16 cellular contexts compared by ENCODE assay signal in the genomic region with DNA sequence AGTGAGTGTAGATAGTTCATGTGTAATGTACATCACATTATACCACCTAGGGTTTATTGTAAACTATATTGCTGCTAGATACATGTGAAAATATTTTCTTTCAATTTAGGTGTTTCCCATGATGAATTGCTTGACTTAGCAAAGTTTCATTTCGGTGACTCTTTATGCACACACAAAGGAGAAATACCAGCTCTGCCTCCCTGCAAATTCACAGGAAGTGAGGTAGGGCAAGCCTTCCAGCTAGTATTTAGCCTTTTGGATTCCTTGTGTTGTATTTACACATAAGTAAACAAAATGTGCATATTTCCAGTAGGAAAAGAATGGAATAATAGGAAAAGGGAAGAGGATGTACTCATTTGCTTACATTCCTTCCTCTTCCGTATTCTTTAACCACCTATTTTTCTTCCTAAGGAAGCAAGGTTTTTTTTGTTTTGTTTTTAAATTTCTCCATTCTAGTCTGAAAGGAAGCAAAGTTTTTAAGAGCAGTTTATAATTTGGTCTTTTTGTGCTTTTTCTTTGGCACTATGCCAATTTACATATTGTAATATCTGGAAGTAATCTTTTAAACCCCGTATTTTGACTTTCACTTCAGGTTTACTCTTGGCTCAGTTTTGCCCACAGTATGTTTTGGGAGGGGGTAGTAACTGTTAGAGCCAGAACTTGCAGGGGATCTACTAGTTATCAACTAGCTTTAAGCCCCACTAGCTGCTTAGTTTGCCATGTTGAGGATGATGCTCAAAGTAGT. TPM values are rescaled to one million over a fixed set of nuclear protein-coding genes. Genes with fewer than 3 reads are reported as not detected.
DNase-seq lines count a peak whose midpoint lies in the region; ATAC-seq and TF ChIP-seq lines count a peak whose summit lies in the region.
"Had no signal": no experiment of that assay in that cellular context is flagged by ENCODE, and none has a peak within 500 bp of the region (broad histone marks: within the 10 kb centered on the region; RNA-seq: fewer than 3 reads in every experiment).

No MANE protein-coding gene starts in this region.

- no peak for TF ChIP-seq POLR2A in IMR-90 (IDR thresholded peaks at IDR 0.05; ENCODE audit: low read depth, low read length)

- no peaks in the 10 kb centered on the region for H3K9me3 Mint-ChIP-seq in central memory CD8-positive, alpha-beta T cell

- ATAC-seq in IMR-90 (ENCODE audit: low read depth): peak; percentile 61; the same call in 1 of the 2 replicates
- no peak for ATAC-seq in central memory CD8-positive, alpha-beta T cell (replicated peaks; ENCODE audit: extremely low read depth, poor library complexity, severe bottlenecking)
- no peak for ATAC-seq in HG02588 (IDR thresholded peaks at IDR 0.05; ENCODE audit: unreplicated experiment)

- POLR2A ChIA-PET in IMR-90 (lab: Charles Lee; ENCODE audit: unreplicated experiment): interaction anchor here (0.7 kb wide), 1 partner anchor 59 kb away, joined by 4 read pairs; no protein-coding TSS in a partner anchor

- H3K9ac ChIP-seq in mammary epithelial cell (ENCODE audit: insufficient read depth, low read length) (no peak overlapping the region), IMR-90 (ENCODE audit: low read depth, low read length) (no peak overlapping the region)

- H3K14ac ChIP-seq in IMR-90 (replicated peaks; ENCODE audit: low read depth, low read length): no peak overlapping the region

- peaks cover 2% of the 10 kb centered on the region for H4K20me1 ChIP-seq in mammary epithelial cell (ENCODE audit: insufficient read depth, low read length)
- H4K20me1 ChIP-seq in IMR-90 (ENCODE audit: insufficient read depth, low read length): peaks cover 4% of the 10 kb centered on the region; the same call in 1 of the 2 replicates

- H3K79me2 ChIP-seq in mammary epithelial cell (ENCODE audit: insufficient read depth, low read length): peaks cover 16% of the 10 kb centered on the region

- no peak overlapping the region for H2BK120ac ChIP-seq in IMR-90 (ENCODE audit: low read depth, low read length)

- no peak overlapping the region for H2BK15ac ChIP-seq in IMR-90 (ENCODE audit: low read depth, low read length)

- no peak overlapping the region for H2AK5ac ChIP-seq in IMR-90 (ENCODE audit: low read depth, low read length)

- H3K9me1 ChIP-seq in IMR-90 (ENCODE audit: insufficient read depth, low read length): no peaks in the 10 kb centered on the region

- peaks cover 8 to 22% of the 10 kb centered on the region in 2 experiments; a peak in 3 of 4 replicates for H3K79me1 ChIP-seq in IMR-90 (ENCODE audit: low read depth in 1 of 2, low read length in 2 of 2)

- WGBS in mammary epithelial cell (ENCODE audit: low coverage, missing lambda C conversion rate): 71% methylated on average over 3 of the region's 3 CpGs
- no CpG with 5 or more reads among the region's 3 CpGs for WGBS in IMR-90 (ENCODE audit: extremely low coverage in 2 of 2, insufficient read length in 1 of 2), 2 experiments

- BruUV-seq in mammary epithelial cell (replicated peaks; lab: Mats Ljungman, UMichigan) (no TSS peak), IMR-90 (replicated peaks; lab: Mats Ljungman, UMichigan) (no TSS peak)

- DNase-seq in T47D (ENCODE audit: low read depth in 1 of 2, low spot score in 1 of 2): peak; percentile 12 to 62
- DNase-seq in mammary epithelial cell: no peak
- no peak for DNase-seq in IMR-90
- DNase-seq in central memory CD8-positive, alpha-beta T cell (ENCODE audit: low spot score in 2 of 2): no peak
- DNase-seq in NCI-H1105 treated with DMSO at 0.1 percent for 48 hours (lab: John Stamatoyannopoulos, UW): no peak
- no peak for DNase-seq in NCI-H2196 (lab: John Stamatoyannopoulos, UW; ENCODE audit: unreplicated experiment)
- DNase-seq: activated CD4-positive, CD25-positive, alpha-beta regulatory T cell treated with anti-CD3 and anti-CD28 coated beads, Interleukin-2, amount 50 U/mL, for 72 hours; amniotic stem cell; NCI-H1092 treated with DMSO at 0.1 percent for 48 hours; NCI-H2171 treated with DMSO at 0.1 percent for 48 hours; stimulated activated CD4-positive, alpha-beta T cell treated with anti-CD3 and anti-CD28 coated beads, Interleukin-2, amount 100 ng/mL, for 24 hours; T-helper 2 cell; testis had no signal

- peaks cover 44% of the 10 kb centered on the region for H3K36me3 ChIP-seq in mammary epithelial cell (ENCODE audit: insufficient read depth, low read length)
- peaks cover 45% of the 10 kb centered on the region for H3K36me3 ChIP-seq in IMR-90 (ENCODE audit: control insufficient read depth, insufficient read depth, low read length)

- H2BK20ac ChIP-seq in IMR-90 (ENCODE audit: low read depth, low read length): no peak overlapping the region

- CTCF ChIA-PET in mammary epithelial cell (lab: Charles Lee; ENCODE audit: low non-redundant PET) (no interaction called here), IMR-90 (lab: Yijun Ruan, JAX) (no interaction called here)

- H3K4me1 ChIP-seq in mammary epithelial cell (ENCODE audit: insufficient read depth, low read length) (no peaks in the 10 kb centered on the region), IMR-90 (ENCODE audit: control insufficient read depth, insufficient read depth, low read length) (no peaks in the 10 kb centered on the region)
- H3K4me1 ChIP-seq: testis had no signal

- no peaks in the 10 kb centered on the region for H3K27me3 ChIP-seq in mammary epithelial cell (ENCODE audit: insufficient read depth, low read length)
- no peaks in the 10 kb centered on the region for H3K27me3 ChIP-seq in IMR-90 (ENCODE audit: control insufficient read depth, insufficient read depth, low read length)
- H3K27me3 ChIP-seq: testis had no signal

- no peak overlapping the region for H4K8ac ChIP-seq in IMR-90 (ENCODE audit: low read depth in 2 of 2, low read length in 2 of 2)

- in situ Hi-C loops in T47D (cut with HindIII; ENCODE audit: low pct_unique_long_range_greater_than_20kb, low sequenced_read_pairs) (no loop called here), mammary epithelial cell (cut with MboI; ENCODE audit: low sequenced_read_pairs in 2 of 2) (no loop called here), IMR-90 (cut with MboI; ENCODE audit: low sequenced_read_pairs) (no loop called here)

- H2BK5ac ChIP-seq in IMR-90 (ENCODE audit: low read depth, low read length, poor library complexity, severe bottlenecking): no peak overlapping the region

- H3K4ac ChIP-seq in IMR-90 (ENCODE audit: low read depth, low read length): no peak overlapping the region

- peaks cover 6% of the 10 kb centered on the region for H3K4me1 Mint-ChIP-seq in central memory CD8-positive, alpha-beta T cell

- no peak for TF ChIP-seq CTCF in mammary epithelial cell (conservative IDR thresholded peaks at IDR 0.05 in 1 of 2, IDR thresholded peaks at IDR 0.05 in 1 of 2; ENCODE audit: extremely low read depth in 1 of 2, insufficient read depth in 1 of 2, low read depth in 1 of 2, low read length in 2 of 2)
- no peak for TF ChIP-seq CTCF in IMR-90 (conservative IDR thresholded peaks at IDR 0.05; ENCODE audit: low read depth, low read length)

- H3K36me3 Mint-ChIP-seq in central memory CD8-positive, alpha-beta T cell (ENCODE audit: insufficient read depth): peaks cover 85% of the 10 kb centered on the region

- H3K27me3 Mint-ChIP-seq in central memory CD8-positive, alpha-beta T cell: no peaks in the 10 kb centered on the region

- H3K23ac ChIP-seq in IMR-90 (ENCODE audit: low read depth, low read length): no peak overlapping the region

- H3K9me3 ChIP-seq in mammary epithelial cell (replicated peaks; ENCODE audit: insufficient read depth, low read length) (no peaks in the 10 kb centered on the region), IMR-90 (ENCODE audit: control insufficient read depth, insufficient read depth, low read length) (no peaks in the 10 kb centered on the region)
- H3K9me3 ChIP-seq: testis had no signal

- no peak overlapping the region for H3K56ac ChIP-seq in IMR-90 (ENCODE audit: extremely low read depth, insufficient read depth, low read length)

- intact Hi-C loops in mammary epithelial cell (cut with micrococcal nuclease): no loop called here
- intact Hi-C loops in IMR-90 (cut with micrococcal nuclease): no loop called here

- H3K27ac Mint-ChIP-seq in central memory CD8-positive, alpha-beta T cell (ENCODE audit: low read depth): peak overlapping the region; percentile 44

- dilution Hi-C loops in mammary epithelial cell (cut with HindIII; ENCODE audit: low sequenced_read_pairs): loop anchor here (5.0 kb wide), 1 partner anchor 35 kb away; a partner anchor contains a TSS
- dilution Hi-C loops in IMR-90 (cut with HindIII; ENCODE audit: low sequenced_read_pairs, unreplicated experiment): no loop called here

- H2AK9ac ChIP-seq in IMR-90 (replicated peaks; ENCODE audit: low read depth, low read length, poor library complexity): no peak overlapping the region

- no peak overlapping the region for H3K18ac ChIP-seq in IMR-90 (ENCODE audit: low read depth, low read length)

- no peak for TF ChIP-seq RAD21 in IMR-90 (IDR thresholded peaks at IDR 0.05; ENCODE audit: low read length)

- H4K91ac ChIP-seq in IMR-90 (ENCODE audit: insufficient read depth, low read depth, low read length): no peak overlapping the region

- no peak overlapping the region for H3K4me3 Mint-ChIP-seq in central memory CD8-positive, alpha-beta T cell

- H2AFZ ChIP-seq in mammary epithelial cell (ENCODE audit: low read depth, low read length): no peak overlapping the region
- H2AFZ ChIP-seq in IMR-90 (replicated peaks; ENCODE audit: low read length, poor library complexity): no peak overlapping the region

- H3K4me3 ChIP-seq in mammary epithelial cell (replicated peaks in 1 of 3; ENCODE audit: insufficient read depth in 1 of 3, low read depth in 2 of 3, low read length in 3 of 3) (no peak overlapping the region), IMR-90 (ENCODE audit: insufficient read depth, low read depth, low read length) (no peak overlapping the region)
- H3K4me3 ChIP-seq: testis had no signal

- H3K27ac ChIP-seq in mammary epithelial cell (ENCODE audit: insufficient read depth, low read depth, low read length) (no peak overlapping the region), IMR-90 (ENCODE audit: insufficient read depth, low read length) (no peak overlapping the region), temporal lobe (ENCODE audit: low read depth, low read length) (peak overlapping the region; percentile 65)
- H3K27ac ChIP-seq: RWPE1, testis had no signal

- H3K4me2 ChIP-seq in mammary epithelial cell (ENCODE audit: insufficient read depth, low read depth, low read length): no peak overlapping the region
- no peak overlapping the region for H3K4me2 ChIP-seq in IMR-90 (ENCODE audit: low read depth, low read length)

- no peak overlapping the region for H4K5ac ChIP-seq in IMR-90 (ENCODE audit: low read depth, low read length)

RNA-seq across cellular contexts. Expression of a gene that starts 10.4 kb away (rescaled TPM):
- 10 to 100 TPM; 48.7 to 49.1 TPM for total RNA-seq in mammary epithelial cell
- polyA plus RNA-seq in mammary epithelial cell: 60.4 TPM
- 46.9 TPM for polyA minus RNA-seq in mammary epithelial cell
- total RNA-seq in IMR-90 (2012; rRNA removed): 66.7 and 72.8 TPM in 2 replicates
- 43.3 and 50.4 TPM in 2 replicates for polyA plus RNA-seq in IMR-90 (2012; rRNA removed)
- polyA plus RNA-seq in IMR-90 (2012; cell fraction: cytosol; rRNA removed): 16.9 and 19.8 TPM in 2 replicates
- 18.9 and 117 TPM in 2 replicates for polyA plus RNA-seq in IMR-90 (2012; cell fraction: nucleus; rRNA removed; ENCODE audit: low replicate concordance)
- 47.9 TPM for total RNA-seq in temporal lobe

RNA-seq across cellular contexts. Expression of a gene that starts 36.9 kb away (rescaled TPM):
- total RNA-seq in mammary epithelial cell (10 to 100 TPM; 11.5 to 29.4 TPM), IMR-90 (2012; rRNA removed) (22.4 and 31.9 TPM in 2 replicates), temporal lobe (11.6 TPM)
- polyA plus RNA-seq in mammary epithelial cell (13.6 TPM), IMR-90 (2012; rRNA removed) (17.5 and 19.3 TPM in 2 replicates)
- polyA minus RNA-seq in mammary epithelial cell: 6.4 TPM
- 5.8 and 7.0 TPM in 2 replicates for polyA plus RNA-seq in IMR-90 (2012; cell fraction: cytosol; rRNA removed)
- polyA plus RNA-seq in IMR-90 (2012; cell fraction: nucleus; rRNA removed; ENCODE audit: low replicate concordance): 26.2 and 45.3 TPM in 2 replicates

RNA-seq across cellular contexts. Expression of a gene that starts 39.8 kb away (rescaled TPM):
- 100 to 1,000 TPM; 110 to 112 TPM for total RNA-seq in mammary epithelial cell
- 143 TPM for polyA plus RNA-seq in mammary epithelial cell
- 135 TPM for polyA minus RNA-seq in mammary epithelial cell
- 311 and 353 TPM in 2 replicates for total RNA-seq in IMR-90 (2012; rRNA removed)
- polyA plus RNA-seq in IMR-90 (2012; rRNA removed): 184 and 188 TPM in 2 replicates
- 46.0 and 149 TPM in 2 replicates for polyA plus RNA-seq in IMR-90 (2012; cell fraction: cytosol; rRNA removed)
- 15.8 and 118 TPM in 2 replicates for polyA plus RNA-seq in IMR-90 (2012; cell fraction: nucleus; rRNA removed; ENCODE audit: low replicate concordance)
- total RNA-seq in temporal lobe: 105 TPM

Comparison
In these comparisons a context has a peak if more than half of its experiments do, and no peak if none do; other contexts are left out.
1. DNase-seq: peak in T47D (2 of 2); none in mammary epithelial cell (single experiment), IMR-90 (single experiment), central memory CD8-positive, alpha-beta T cell (0 of 2), NCI-H1105 treated with DMSO at 0.1 percent for 48 hours (single experiment) and NCI-H2196 (single experiment).